Comparison of ENCODE assay signal across 9 cellular contexts in genomic region chr11:123707606-123708205, GRCh38. TPM values are rescaled to one million over a fixed set of nuclear protein-coding genes. Genes with fewer than 3 reads are reported as not detected.
DNase-seq lines count a peak whose midpoint lies in the region; ATAC-seq, FAIRE-seq and TF ChIP-seq lines count a peak whose summit lies in the region.
"Had no signal": no experiment of that assay in that cellular context is flagged by ENCODE, and none has a peak within 500 bp of the region (broad histone marks: within the 10 kb centered on the region; RNA-seq: fewer than 3 reads in every experiment).

No MANE protein-coding gene starts in this region.

- no peak overlapping the region for H3K4me3 Mint-ChIP-seq in HFFc6
- H3K4me3 Mint-ChIP-seq in activated CD8-positive, alpha-beta T cell treated with anti-CD3 and anti-CD28 coated beads for 36 hours: no peak overlapping the region
- H3K4me3 Mint-ChIP-seq: central memory CD8-positive, alpha-beta T cell had no signal

- peaks cover 25% of the 10 kb centered on the region for H3K27me3 Mint-ChIP-seq in HFFc6 (ENCODE audit: insufficient read depth)
- peaks cover 4% of the 10 kb centered on the region for H3K27me3 Mint-ChIP-seq in activated CD8-positive, alpha-beta T cell treated with anti-CD3 and anti-CD28 coated beads for 36 hours

- no peak overlapping the region for H3K23ac ChIP-seq in H1 (ENCODE audit: insufficient read length)

- no peaks in the 10 kb centered on the region for H3K23me2 ChIP-seq in H1 (ENCODE audit: low read depth, low read length)

- intact Hi-C loops in activated CD8-positive, alpha-beta T cell treated with anti-CD3 and anti-CD28 coated beads for 36 hours (cut with micrococcal nuclease): loop anchor here (2.0 kb wide), 1 partner anchor 67 kb away; no protein-coding TSS in a partner anchor

- 23% methylated on average over 8 of the region's 8 CpGs; no CpG with 5 or more reads in 1 of the 2 experiments for WGBS in H1 (ENCODE audit: extremely low coverage in 1 of 2, insufficient coverage in 1 of 2, insufficient read length in 1 of 2, insufficient replicate concordance in 2 of 2, low coverage in 1 of 2, low lambda C conversion rate in 2 of 2, missing lambda C conversion rate in 1 of 2), 2 experiments

- peak; percentile 86 to 90 for TF ChIP-seq RAD21 in H1 (IDR thresholded peaks at IDR 0.05 in 1 of 2, conservative IDR thresholded peaks at IDR 0.05 in 1 of 2; ENCODE audit: low read depth in 2 of 2, low read length in 2 of 2)

- H2BK15ac ChIP-seq in H1 (ENCODE audit: low read length): no peak overlapping the region

- H4K5ac ChIP-seq in H1 (ENCODE audit: insufficient read length, low read depth, low read length): no peak overlapping the region

- no peaks in the 10 kb centered on the region for H4K20me1 ChIP-seq in H1 (replicated peaks in 1 of 2; ENCODE audit: control insufficient read depth in 1 of 2, insufficient read depth in 2 of 2, low read length in 2 of 2)

- H3K4ac ChIP-seq in H1 (replicated peaks; ENCODE audit: insufficient read length, low read depth, low read length): no peak overlapping the region

- no peak overlapping the region for H2AFZ ChIP-seq in H1 (ENCODE audit: low read length)

- H3K4me3 ChIP-seq in H1 (ENCODE audit: extremely low read depth in 1 of 4, insufficient read depth in 2 of 4, low read depth in 3 of 4, low read length in 4 of 4): no peak overlapping the region

- no peaks in the 10 kb centered on the region for H3K36me3 ChIP-seq in H1 (ENCODE audit: control insufficient read depth in 2 of 4, insufficient read depth in 4 of 4, low read length in 3 of 4)

- no peak for TF ChIP-seq POLR2A in H1 (IDR thresholded peaks at IDR 0.05; ENCODE audit: control extremely low read depth in 1 of 2, low read depth in 2 of 2, low read length in 2 of 2)

- no peak overlapping the region for H3K27ac Mint-ChIP-seq in HFFc6
- H3K27ac Mint-ChIP-seq in activated CD8-positive, alpha-beta T cell treated with anti-CD3 and anti-CD28 coated beads for 36 hours: no peak overlapping the region

- no peak for TF ChIP-seq EP300 in H1 (IDR thresholded peaks at IDR 0.05; ENCODE audit: borderline replicate concordance in 1 of 2, low read depth in 2 of 2, low read length in 2 of 2)

- H3K4me1 ChIP-seq in H1 (replicated peaks in 1 of 4; ENCODE audit: control insufficient read depth in 3 of 4, insufficient read depth in 4 of 4, low read length in 3 of 4): peaks cover 0 to 4% (median 0%) of the 10 kb centered on the region in 4 experiments; a peak in 2 of 7 replicates

- TF ChIP-seq CTCF in HFFc6 (IDR thresholded peaks at IDR 0.05) (peak; percentile 88), H1 (IDR thresholded peaks at IDR 0.05; ENCODE audit: control extremely low read depth in 1 of 3, insufficient read depth in 1 of 3, low read depth in 1 of 3, low read length in 3 of 3) (peak; percentile 58 to 83 (median 81))
- TF ChIP-seq CTCF in activated CD8-positive, alpha-beta T cell treated with anti-CD3 and anti-CD28 coated beads for 36 hours (IDR thresholded peaks at IDR 0.05): peak; percentile 72

- no peaks in the 10 kb centered on the region for H3K9me3 ChIP-seq in H1 (ENCODE audit: insufficient read depth in 2 of 2, low read depth in 1 of 2, low read length in 1 of 2)

- H3K9ac ChIP-seq in H1 (replicated peaks in 1 of 4; ENCODE audit: extremely low read depth in 1 of 4, low read depth in 3 of 4, low read length in 3 of 4): no peak overlapping the region

- DNase-seq in DMS53 treated with DMSO at 0.1 percent for 48 hours (lab: John Stamatoyannopoulos, UW; ENCODE audit: unreplicated experiment): peak; percentile 56
- DNase-seq in HFFc6: peak; percentile 72
- peak; percentile 3 for DNase-seq in NCI-H510A (lab: John Stamatoyannopoulos, UW)
- DNase-seq in activated CD8-positive, alpha-beta T cell treated with anti-CD3 and anti-CD28 coated beads for 36 hours: peak; percentile 79
- peak; percentile 15 to 71 for DNase-seq in H1 (ENCODE audit: low read depth in 1 of 2, low spot score in 2 of 2)
- peak; percentile 61 for DNase-seq in midbrain (lab: John Stamatoyannopoulos, UW)
- peak; percentile 48 for DNase-seq in stromal cell of bone marrow (ENCODE audit: low read depth)
- DNase-seq in ureter (ENCODE audit: low spot score): no peak

- H3K79me2 ChIP-seq in H1 (ENCODE audit: control insufficient read depth in 1 of 2, insufficient read depth in 2 of 2, low read length in 2 of 2): no peaks in the 10 kb centered on the region

- no peak overlapping the region for H3K14ac ChIP-seq in H1 (ENCODE audit: insufficient read length)

- H3K56ac ChIP-seq in H1 (replicated peaks; ENCODE audit: insufficient read length, low read depth, low read length): no peak overlapping the region

- H3K9me3 Mint-ChIP-seq in HFFc6: no peaks in the 10 kb centered on the region
- no peaks in the 10 kb centered on the region for H3K9me3 Mint-ChIP-seq in activated CD8-positive, alpha-beta T cell treated with anti-CD3 and anti-CD28 coated beads for 36 hours
- H3K9me3 Mint-ChIP-seq: central memory CD8-positive, alpha-beta T cell had no signal

- peak; percentile 65 for ATAC-seq in activated CD8-positive, alpha-beta T cell treated with anti-CD3 and anti-CD28 coated beads for 36 hours

- H3K27ac ChIP-seq in H1 (ENCODE audit: low read depth, low read length): no peak overlapping the region

- H4K91ac ChIP-seq in H1 (replicated peaks; ENCODE audit: insufficient read length, low read length): no peak overlapping the region

- H2BK5ac ChIP-seq in H1 (ENCODE audit: low read depth, low read length): no peak overlapping the region

- no peak overlapping the region for H2BK120ac ChIP-seq in H1 (replicated peaks; ENCODE audit: low read depth, low read length)

- CTCF ChIA-PET in activated CD8-positive, alpha-beta T cell treated with anti-CD3 and anti-CD28 coated beads for 36 hours (lab: Charles Lee): interaction anchor here (0.6 to 11.0 kb wide), 35 partner anchors 9 to 300 kb away, joined by 3 to 196 read pairs (median 4); partner anchors contain the start of gene SCN3B
- CTCF ChIA-PET in H1 (lab: Charles Lee; ENCODE audit: partially characterized antibody): interaction anchor here (0.6 to 11.6 kb wide), 38 partner anchors 8 to 623 kb away, joined by 3 to 301 read pairs (median 4); partner anchors contain the start of gene SCN3B

- H4K8ac ChIP-seq in H1 (ENCODE audit: extremely low read depth, insufficient read depth, low read length): no peak overlapping the region

- H3K4me2 ChIP-seq in H1 (ENCODE audit: insufficient read depth in 1 of 2, low read depth in 2 of 2, low read length in 2 of 2): no peak overlapping the region

- no peak overlapping the region for H3K18ac ChIP-seq in H1 (ENCODE audit: extremely low read depth, low read length)

- H3K4me1 Mint-ChIP-seq in HFFc6 (ENCODE audit: low read depth): peaks cover 7% of the 10 kb centered on the region
- no peaks in the 10 kb centered on the region for H3K4me1 Mint-ChIP-seq in activated CD8-positive, alpha-beta T cell treated with anti-CD3 and anti-CD28 coated beads for 36 hours (ENCODE audit: low read depth)
- H3K4me1 Mint-ChIP-seq: central memory CD8-positive, alpha-beta T cell had no signal

- H2AK5ac ChIP-seq in H1 (ENCODE audit: low read depth, low read length): no peak overlapping the region

- H3K36me3 Mint-ChIP-seq in HFFc6 (ENCODE audit: low read depth): no peaks in the 10 kb centered on the region
- H3K36me3 Mint-ChIP-seq in activated CD8-positive, alpha-beta T cell treated with anti-CD3 and anti-CD28 coated beads for 36 hours (ENCODE audit: low read depth): no peaks in the 10 kb centered on the region

- peak; percentile 92 for FAIRE-seq in H1 (lab: Jason Lieb, UNC)

- no peak overlapping the region for H2BK20ac ChIP-seq in H1 (ENCODE audit: low read length)

- H3K27me3 ChIP-seq in H1 (replicated peaks in 1 of 4; ENCODE audit: control insufficient read depth in 3 of 4, extremely low read depth in 1 of 4, insufficient read depth in 3 of 4, low read length in 3 of 4): no peaks in the 10 kb centered on the region

- no peaks in the 10 kb centered on the region for H3K79me1 ChIP-seq in H1 (ENCODE audit: low read depth, low read length)

- H2BK12ac ChIP-seq in H1 (ENCODE audit: low read depth, low read length): no peak overlapping the region

- POLR2A ChIA-PET in activated CD8-positive, alpha-beta T cell treated with anti-CD3 and anti-CD28 coated beads for 36 hours (lab: Charles Lee): interaction anchor here (1.3 to 1.8 kb wide), 2 partner anchors 20 to 27 kb away, joined by 4 to 8 read pairs; no protein-coding TSS in a partner anchor
- POLR2A ChIA-PET in H1 (lab: Charles Lee; ENCODE audit: partially characterized antibody): interaction anchor here (0.8 to 1.3 kb wide), 2 partner anchors 66 to 1821 kb away, joined by 3 read pairs; no protein-coding TSS in a partner anchor

RNA-seq across cellular contexts. Expression of gene ZNF202, which starts 33.8 kb away (rescaled TPM):
- 1 to 10 TPM; 5.4 to 8.3 (median 6.8) TPM for total RNA-seq in HFFc6 (2021; fragmentation: NEBNext Ultra II Directional; extraction: Animal tissue kit (Norgen Biotek cat#: 25700))
- 10 to 100 TPM; 11.1 to 13.6 TPM for total RNA-seq in activated CD8-positive, alpha-beta T cell treated with anti-CD3 and anti-CD28 coated beads for 36 hours
- 33.0 and 33.9 TPM in 2 replicates for total RNA-seq in H1 (2021; fragmentation: NEBNext Ultra II Directional; extraction: Animal tissue kit (Norgen Biotek cat#: 25700))
- 13.2 and 14.1 TPM in 2 replicates for polyA plus RNA-seq in H1 (2011; rRNA removed)
- 18.8 TPM for polyA plus RNA-seq in H1 (2011; cell fraction: cytosol; rRNA removed)
- 30.6 TPM for polyA plus RNA-seq in H1 (2011; cell fraction: nucleus; rRNA removed)
- 22.1 to 27.4 TPM (median 26.9 TPM) in 4 replicates for polyA plus RNA-seq in H1 (2012, experiment 1 of 2)
- 5.6 TPM for polyA plus RNA-seq in H1 (2012, experiment 2 of 2)
- 19.2 TPM for polyA plus RNA-seq in H1 (2013, experiment 1 of 2)
- polyA plus RNA-seq in H1 (2013, experiment 2 of 2): 17.2 TPM
- 25.4 and 30.3 TPM in 2 replicates for polyA minus RNA-seq in H1 (2011; rRNA and poly(A)+ RNA removed)
- polyA minus RNA-seq in H1 (2011; cell fraction: cytosol; rRNA and poly(A)+ RNA removed): 16.3 TPM
- 56.3 TPM for polyA minus RNA-seq in H1 (2011; cell fraction: nucleus; rRNA and poly(A)+ RNA removed)
- 14.6 TPM for total RNA-seq in ureter

RNA-seq across cellular contexts. Expression of gene OR6X1, which starts 46.6 kb away (rescaled TPM):
- total RNA-seq in HFFc6 (2021; fragmentation: NEBNext Ultra II Directional; extraction: Animal tissue kit (Norgen Biotek cat#: 25700)): not detected
- total RNA-seq in activated CD8-positive, alpha-beta T cell treated with anti-CD3 and anti-CD28 coated beads for 36 hours: not detected
- not detected in 2 replicates for total RNA-seq in H1 (2021; fragmentation: NEBNext Ultra II Directional; extraction: Animal tissue kit (Norgen Biotek cat#: 25700))
- not detected in 2 replicates for polyA plus RNA-seq in H1 (2011; rRNA removed)
- polyA plus RNA-seq in H1 (2011; cell fraction: cytosol; rRNA removed): not detected
- polyA plus RNA-seq in H1 (2011; cell fraction: nucleus; rRNA removed): 0.21 TPM
- polyA plus RNA-seq in H1 (2012, experiment 1 of 2): not detected in 4 replicates
- polyA plus RNA-seq in H1 (2012, experiment 2 of 2): not detected
- polyA plus RNA-seq in H1 (2013, experiment 1 of 2): not detected
- polyA plus RNA-seq in H1 (2013, experiment 2 of 2): 0.06 TPM
- polyA minus RNA-seq in H1 (2011; rRNA and poly(A)+ RNA removed): 0.22 TPM in 1 of 2 replicates, not detected in the other
- not detected for polyA minus RNA-seq in H1 (2011; cell fraction: cytosol; rRNA and poly(A)+ RNA removed)
- polyA minus RNA-seq in H1 (2011; cell fraction: nucleus; rRNA and poly(A)+ RNA removed): not detected
- not detected for total RNA-seq in ureter

RNA-seq across cellular contexts. Expression of gene SCN3B, which starts 53.3 kb away (rescaled TPM):
- not detected for total RNA-seq in HFFc6 (2021; fragmentation: NEBNext Ultra II Directional; extraction: Animal tissue kit (Norgen Biotek cat#: 25700))
- not detected for total RNA-seq in activated CD8-positive, alpha-beta T cell treated with anti-CD3 and anti-CD28 coated beads for 36 hours
- 0.82 and 1.1 TPM in 2 replicates for total RNA-seq in H1 (2021; fragmentation: NEBNext Ultra II Directional; extraction: Animal tissue kit (Norgen Biotek cat#: 25700))
- polyA plus RNA-seq in H1 (2011; rRNA removed): 0.46 and 0.67 TPM in 2 replicates
- 0.56 TPM for polyA plus RNA-seq in H1 (2011; cell fraction: cytosol; rRNA removed)
- 0.43 TPM for polyA plus RNA-seq in H1 (2011; cell fraction: nucleus; rRNA removed)
- 0.37 to 0.79 TPM (median 0.56 TPM) in 4 replicates for polyA plus RNA-seq in H1 (2012, experiment 1 of 2)
- 0.14 TPM for polyA plus RNA-seq in H1 (2012, experiment 2 of 2)
- 0.63 TPM for polyA plus RNA-seq in H1 (2013, experiment 1 of 2)
- 0.64 TPM for polyA plus RNA-seq in H1 (2013, experiment 2 of 2)
- polyA minus RNA-seq in H1 (2011; rRNA and poly(A)+ RNA removed): 0.41 and 0.61 TPM in 2 replicates
- 0.29 TPM for polyA minus RNA-seq in H1 (2011; cell fraction: cytosol; rRNA and poly(A)+ RNA removed)
- polyA minus RNA-seq in H1 (2011; cell fraction: nucleus; rRNA and poly(A)+ RNA removed): 0.70 TPM
- 2.1 TPM for total RNA-seq in ureter
